In the genomic region with DNA sequence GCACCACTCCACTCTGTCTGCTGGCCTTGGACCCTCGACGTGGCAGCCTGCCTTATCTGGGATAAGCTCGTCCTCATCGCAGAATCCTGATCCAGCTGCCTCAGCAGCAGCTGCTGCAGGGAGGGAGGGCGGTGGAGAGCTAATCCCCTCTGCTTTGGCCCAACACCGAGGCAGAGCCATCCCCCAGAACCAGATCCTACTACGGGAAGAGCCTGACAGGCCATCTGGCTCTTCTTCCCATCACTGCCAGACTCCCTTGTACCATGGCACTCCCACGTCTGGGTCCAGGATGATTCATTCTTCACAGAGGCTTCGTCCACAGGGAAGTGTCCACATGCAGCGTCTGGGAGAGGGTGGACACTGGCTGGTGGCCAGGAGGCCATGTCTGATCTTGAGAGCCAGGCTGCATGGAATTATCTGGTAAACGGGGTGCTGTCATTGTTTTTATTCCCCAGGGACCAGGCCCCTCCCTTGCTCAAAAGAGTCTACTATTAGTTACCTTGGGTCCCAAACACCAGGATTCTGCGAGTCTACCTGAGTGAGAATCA, we compare ENCODE assay signal across 1 cellular context.
TF ChIP-seq lines count a peak whose summit lies in the region.

No MANE protein-coding gene starts in this region.

TF ChIP-seq in H1, 55 proteins besides CTCF, POLR2A, EP300 and RAD21 (continued from another document):
- TF ChIP-seq SIRT6 (IDR thresholded peaks at IDR 0.05; ENCODE audit: low read length), result no peak
- no peak for TF ChIP-seq JUND (IDR thresholded peaks at IDR 0.05; ENCODE audit: low read length)
- no peak for TF ChIP-seq TCF12 (IDR thresholded peaks at IDR 0.05; ENCODE audit: low read depth, low read length)
- no peak for TF ChIP-seq SP2 (IDR thresholded peaks at IDR 0.05; ENCODE audit: low read length)
- TF ChIP-seq SP4 (IDR thresholded peaks at IDR 0.05; ENCODE audit: low read length), result no peak
- no peak for TF ChIP-seq ATF2 (IDR thresholded peaks at IDR 0.05; ENCODE audit: low read length)
- TF ChIP-seq EZH2 (IDR thresholded peaks at IDR 0.05; ENCODE audit: low read depth, low read length, severe bottlenecking), result no peak
- no peak for TF ChIP-seq NRF1 (IDR thresholded peaks at IDR 0.05; ENCODE audit: low read depth, low read length)
- TF ChIP-seq EGR1 (IDR thresholded peaks at IDR 0.05; ENCODE audit: borderline replicate concordance, low read depth, low read length), result no peak
